ENCODE assay signal across 10 cellular contexts in genomic region chr3:134367869-134368750, GRCh38. TPM values are rescaled to one million over a fixed set of nuclear protein-coding genes. Genes with fewer than 3 reads are reported as not detected.
DNase-seq lines count a peak whose midpoint lies in the region; ATAC-seq and TF ChIP-seq lines count a peak whose summit lies in the region.
"Had no signal": no experiment of that assay in that cellular context is flagged by ENCODE, and none has a peak within 500 bp of the region (broad histone marks: within the 10 kb centered on the region; RNA-seq: fewer than 3 reads in every experiment).

No MANE protein-coding gene starts in this region.

- H3K36me3 ChIP-seq in ascending aorta, result peaks cover 52 to 86% of the 10 kb centered on the region in 2 donors

- TF ChIP-seq CTCF in ascending aorta (IDR thresholded peaks at IDR 0.05), result no peak

- no peak overlapping the region for H3K4me3 ChIP-seq in ascending aorta

- H3K4me1 ChIP-seq in ascending aorta, result peaks cover 40 to 88% of the 10 kb centered on the region in 2 donors

- no peaks in the 10 kb centered on the region for H3K27me3 ChIP-seq in ascending aorta

- no peaks in the 10 kb centered on the region for H3K9me3 ChIP-seq in ascending aorta

- DNase-seq in NCI-H82 (lab: John Stamatoyannopoulos, UW) (peak; percentile 77), NCI-H82 treated with DMSO at 0.1 percent for 48 hours (lab: John Stamatoyannopoulos, UW; ENCODE audit: unreplicated experiment) (no peak), ascending aorta (ENCODE audit: low spot score in 2 of 2) (peak in 1 of 2 donors; percentile 50), left lobe of liver (ENCODE audit: low spot score) (peak; percentile 30), substantia nigra (lab: John Stamatoyannopoulos, UW) (no peak), NCI-H2107 (lab: John Stamatoyannopoulos, UW) (no peak)
- DNase-seq: activated CD8-positive, alpha-beta memory T cell treated with anti-CD3 and anti-CD28 coated beads for 24 hours had no signal

- intact Hi-C loops in ascending aorta (cut with DNase I), result loop anchor here (10.0 kb wide), 1 partner anchor 793 kb away; the partner anchor contains the start of gene CDV3

- peak overlapping the region; percentile 93 to 99 for H3K27ac ChIP-seq in ascending aorta
- peak overlapping the region; percentile 100 for H3K27ac ChIP-seq in substantia nigra (ENCODE audit: low read depth, low read length, poor library complexity, severe bottlenecking)
- H3K27ac ChIP-seq: 22Rv1 had no signal

- ATAC-seq in left lobe of liver (no peak), GM19035 (IDR thresholded peaks at IDR 0.05; ENCODE audit: unreplicated experiment) (no peak), GM18867 (IDR thresholded peaks at IDR 0.05; ENCODE audit: unreplicated experiment) (no peak)

RNA-seq across cellular contexts. Expression of gene AMOTL2, which starts 6.1 kb away (rescaled TPM):
- total RNA-seq in ascending aorta, result 156 TPM
- 26.8 TPM for total RNA-seq in left lobe of liver

Comparison
In these comparisons a context has a peak if more than half of its experiments do, and no peak if none do; other contexts are left out.
1. DNase-seq: peak in NCI-H82 (single experiment) and left lobe of liver (single experiment); none in NCI-H82 treated with DMSO at 0.1 percent for 48 hours (single experiment), substantia nigra (0 of 49) and NCI-H2107 (single experiment).